Comparison of ENCODE assay signal across 8 cellular contexts in genomic region chr12:11555743-11556625, GRCh38.
DNase-seq lines count a peak whose midpoint lies in the region; ATAC-seq and TF ChIP-seq lines count a peak whose summit lies in the region.

No MANE protein-coding gene starts in this region.

- no peaks in the 10 kb centered on the region for H3K9me3 Mint-ChIP-seq in activated naive CD4-positive, alpha-beta T cell treated with anti-CD3 and anti-CD28 coated beads, Interleukin-2, amount 50 U/mL, for 72 hours

- 31 to 33% methylated on average over 11 of the region's 11 CpGs for WGBS in GM23248 (ENCODE audit: low coverage in 1 of 2, low lambda C conversion rate in 2 of 2, missing lambda C conversion rate in 2 of 2), 2 experiments
- WGBS in lung, 2 donors, result 33 to 70% methylated on average over 11 of the region's 11 CpGs

- no peaks in the 10 kb centered on the region for H3F3A ChIP-seq in GM23248 (ENCODE audit: insufficient read depth)

- H3K36me3 Mint-ChIP-seq in activated naive CD4-positive, alpha-beta T cell treated with anti-CD3 and anti-CD28 coated beads, Interleukin-2, amount 50 U/mL, for 72 hours, result no peaks in the 10 kb centered on the region

- H4K20me1 ChIP-seq in GM23248 (ENCODE audit: insufficient read depth), result no peaks in the 10 kb centered on the region

- H3K9me3 ChIP-seq in GM23248 (ENCODE audit: low read depth) (no peaks in the 10 kb centered on the region), lung (ENCODE audit: control insufficient read depth in 2 of 2, insufficient read depth in 1 of 2, low read length in 1 of 2) (no peaks in the 10 kb centered on the region)

- no peaks in the 10 kb centered on the region for H3K79me2 ChIP-seq in GM23248 (ENCODE audit: insufficient read depth)

- H3K36me3 ChIP-seq in GM23248 (ENCODE audit: low read depth) (no peaks in the 10 kb centered on the region), lung (ENCODE audit: control insufficient read depth in 2 of 2, insufficient read depth in 2 of 2, low read length in 2 of 2) (no peaks in the 10 kb centered on the region)

- H3K9me2 ChIP-seq in GM23248 (ENCODE audit: insufficient read depth), result no peaks in the 10 kb centered on the region

- no peak overlapping the region for H2AFZ ChIP-seq in GM23248

- H3K4me3 ChIP-seq in GM23248, result peak overlapping the region; percentile 32
- H3K4me3 ChIP-seq in lung, result no peak overlapping the region

- no peak overlapping the region for H3K9ac ChIP-seq in GM23248

- H3K27ac ChIP-seq in GM23248 (no peak overlapping the region), lung (ENCODE audit: low read depth in 1 of 2, low read length in 1 of 2) (no peak overlapping the region)

- peaks cover 4% of the 10 kb centered on the region; the same call in 1 of the 2 replicates for H3K4me1 ChIP-seq in GM23248 (ENCODE audit: insufficient read depth)
- peaks cover 0 to 2% of the 10 kb centered on the region in 2 donors for H3K4me1 ChIP-seq in lung (ENCODE audit: control insufficient read depth in 2 of 2, insufficient read depth in 2 of 2, low read length in 2 of 2)

- ATAC-seq in activated naive CD4-positive, alpha-beta T cell treated with anti-CD3 and anti-CD28 coated beads, Interleukin-2, amount 50 U/mL, for 72 hours, result peak; percentile 72
- ATAC-seq in lung (ENCODE audit: insufficient read depth, low FRiP score), result peak; percentile 44
- no peak for ATAC-seq in GM18858 (IDR thresholded peaks at IDR 0.05; ENCODE audit: unreplicated experiment)
- no peak for ATAC-seq in GM21619 (IDR thresholded peaks at IDR 0.05; ENCODE audit: unreplicated experiment)
- ATAC-seq in HG03460 (IDR thresholded peaks at IDR 0.05; ENCODE audit: unreplicated experiment), result no peak

- H3K4me2 ChIP-seq in GM23248 (ENCODE audit: unreplicated experiment), result peak overlapping the region; percentile 67

- TF ChIP-seq CTCF in lung (IDR thresholded peaks at IDR 0.05; ENCODE audit: control extremely low read depth, extremely low read depth), result no peak

- H3K27me3 ChIP-seq in GM23248 (replicated peaks; ENCODE audit: insufficient read depth) (peaks cover 23% of the 10 kb centered on the region), lung (ENCODE audit: control insufficient read depth, insufficient read depth) (no peaks in the 10 kb centered on the region)

- DNase-seq in AG20443 (ENCODE audit: low spot score), result peak; percentile 32
- DNase-seq in GM23248, result peak; percentile 29
- DNase-seq in activated naive CD4-positive, alpha-beta T cell treated with anti-CD3 and anti-CD28 coated beads, Interleukin-2, amount 50 U/mL, for 72 hours (ENCODE audit: low spot score in 2 of 2), result no peak
- DNase-seq in lung (ENCODE audit: low spot score), result no peak
- no peak for DNase-seq in SHP77 treated with DMSO at 0.1 percent for 48 hours (lab: John Stamatoyannopoulos, UW)

- H3K27ac Mint-ChIP-seq in activated naive CD4-positive, alpha-beta T cell treated with anti-CD3 and anti-CD28 coated beads, Interleukin-2, amount 50 U/mL, for 72 hours, result peak overlapping the region in 1 of 2 donors; percentile 73

- in situ Hi-C loops in GM23248 (cut with MboI), result no loop called here

Comparison
In these comparisons a context has a peak if more than half of its experiments do, and no peak if none do; other contexts are left out.
1. DNase-seq: peak in AG20443 (single experiment) and GM23248 (single experiment); none in activated naive CD4-positive, alpha-beta T cell treated with anti-CD3 and anti-CD28 coated beads, Interleukin-2, amount 50 U/mL, for 72 hours (0 of 2), lung (single experiment) and SHP77 treated with DMSO at 0.1 percent for 48 hours (single experiment).
2. ATAC-seq: peak in activated naive CD4-positive, alpha-beta T cell treated with anti-CD3 and anti-CD28 coated beads, Interleukin-2, amount 50 U/mL, for 72 hours (2 of 2) and lung (single experiment); none in GM18858 (single experiment), GM21619 (single experiment) and HG03460 (single experiment).